In the genomic region with DNA sequence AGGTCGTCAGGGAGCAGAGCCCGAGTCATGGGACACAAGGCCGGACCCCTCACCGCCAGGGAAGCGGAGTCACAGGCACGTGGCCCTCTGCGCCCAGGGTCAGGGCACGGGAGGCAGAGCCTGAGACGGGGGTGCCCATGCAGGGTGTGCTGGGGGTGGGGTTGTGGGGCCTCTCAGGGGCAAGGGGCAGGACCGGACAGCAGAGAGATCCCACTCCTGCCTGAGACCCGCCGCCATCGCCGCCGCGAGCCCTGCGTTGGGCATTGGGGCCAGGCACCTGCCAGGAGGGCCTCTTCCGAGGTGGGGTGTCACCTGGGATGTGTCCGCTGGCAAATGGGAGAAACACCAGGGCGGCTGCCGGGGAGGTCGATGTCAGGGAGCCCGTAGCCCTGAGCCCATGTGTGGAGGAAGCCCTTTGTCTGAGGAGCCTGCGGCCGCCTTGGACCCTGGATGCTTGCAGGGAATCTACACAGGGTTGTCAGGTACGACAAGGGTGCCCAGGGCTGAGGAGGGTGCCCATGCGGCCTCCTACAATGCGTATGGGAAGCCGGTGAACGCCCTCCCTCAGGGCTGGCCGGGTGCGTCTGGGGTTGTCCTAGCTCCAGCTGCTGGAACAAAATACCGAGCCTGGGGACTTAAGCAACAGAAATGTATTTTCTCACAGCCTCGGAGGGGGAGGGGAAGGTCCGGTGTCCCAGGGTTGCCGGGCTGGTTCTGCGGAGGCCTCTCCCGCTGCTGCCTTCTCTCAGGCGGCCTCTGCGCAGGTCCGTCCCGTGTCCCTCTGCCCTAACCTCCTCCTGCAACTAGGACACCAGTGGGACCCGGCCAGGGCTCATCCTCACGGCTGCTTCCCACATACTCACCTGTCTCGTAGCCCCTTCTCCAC, we compare ENCODE assay signal across 19 cellular contexts. TPM values are rescaled to one million over a fixed set of nuclear protein-coding genes. Genes with fewer than 3 reads are reported as not detected.
A peak's percentile ranks its signal among the peaks of the same experiment; 100 is the strongest.
DNase-seq lines count a peak whose midpoint lies in the region; ATAC-seq and TF ChIP-seq lines count a peak whose summit lies in the region.
"Had no signal": no experiment of that assay in that cellular context is flagged by ENCODE, and none has a peak within 500 bp of the region (broad histone marks: within the 10 kb centered on the region; RNA-seq: fewer than 3 reads in every experiment).

No MANE protein-coding gene starts in this region.

- no peak overlapping the region for H3K4ac ChIP-seq in mesenchymal stem cell (ENCODE audit: low read depth in 1 of 2, low read length in 2 of 2)

- peak overlapping the region; percentile 56 for H3K27ac Mint-ChIP-seq in GM23338
- H3K27ac Mint-ChIP-seq: activated CD4-positive, alpha-beta T cell treated with anti-CD3 and anti-CD28 coated beads, Interleukin-2, amount 10 ng/mL, durations not matched to agents 7 days and 5 days had no signal

- H4K20me1 ChIP-seq in GM23338 (replicated peaks; ENCODE audit: insufficient read depth) = no peaks in the 10 kb centered on the region

- no peak overlapping the region for H4K91ac ChIP-seq in mesenchymal stem cell (ENCODE audit: low read length)

- H2BK120ac ChIP-seq in mesenchymal stem cell (ENCODE audit: low read depth, low read length) = no peak overlapping the region

- no peaks in the 10 kb centered on the region for H3K9me3 Mint-ChIP-seq in GM23338
- H3K9me3 Mint-ChIP-seq: activated CD4-positive, alpha-beta T cell treated with anti-CD3 and anti-CD28 coated beads, Interleukin-2, amount 10 ng/mL, durations not matched to agents 7 days and 5 days; activated naive CD4-positive, alpha-beta T cell treated with anti-CD3 and anti-CD28 coated beads, Interleukin-2, amount 50 U/mL, for 72 hours had no signal

- peak overlapping the region; percentile 72 for H2AK5ac ChIP-seq in mesenchymal stem cell (ENCODE audit: low read length, severe bottlenecking)

- peaks cover 11% of the 10 kb centered on the region for H3K4me1 Mint-ChIP-seq in GM23338

- H3K4me2 ChIP-seq in GM23338 = no peak overlapping the region
- no peak overlapping the region for H3K4me2 ChIP-seq in mesenchymal stem cell (ENCODE audit: low read length, poor library complexity, severe bottlenecking)

- no peak overlapping the region for H3K14ac ChIP-seq in mesenchymal stem cell (ENCODE audit: low read length in 2 of 2)

- no peak overlapping the region for H2BK5ac ChIP-seq in mesenchymal stem cell (ENCODE audit: low read depth, low read length, poor library complexity, severe bottlenecking)

- H4K8ac ChIP-seq in mesenchymal stem cell (ENCODE audit: low read length) = no peak overlapping the region

- peaks cover 5% of the 10 kb centered on the region; the same call in 1 of the 2 replicates for H3F3A ChIP-seq in GM23338 (replicated peaks; ENCODE audit: low read depth)

- H3K36me3 ChIP-seq in GM23338 (ENCODE audit: insufficient read depth) = no peaks in the 10 kb centered on the region
- no peaks in the 10 kb centered on the region for H3K36me3 ChIP-seq in duodenal mucosa (ENCODE audit: control insufficient read depth in 1 of 2, insufficient read depth in 2 of 2, low read length in 2 of 2)
- peaks cover 0 to 10% of the 10 kb centered on the region in 2 experiments for H3K36me3 ChIP-seq in mesenchymal stem cell (ENCODE audit: control insufficient read depth in 1 of 2, insufficient read depth in 2 of 2, low read depth in 1 of 2, low read length in 2 of 2)
- H3K36me3 ChIP-seq in gastrocnemius medialis = no peaks in the 10 kb centered on the region

- WGBS in mesenchymal stem cell = 91% methylated on average over 45 of the region's 45 CpGs

- no peak overlapping the region for H3K23ac ChIP-seq in mesenchymal stem cell (ENCODE audit: low read length in 2 of 2)

- no peaks in the 10 kb centered on the region for H3K9me2 ChIP-seq in GM23338 (ENCODE audit: insufficient read depth)

- TF ChIP-seq CTCF in GM23338 (conservative IDR thresholded peaks at IDR 0.05; ENCODE audit: low read depth in 2 of 2) = no peak
- TF ChIP-seq CTCF in gastrocnemius medialis (IDR thresholded peaks at IDR 0.05 in 4 of 5, conservative IDR thresholded peaks at IDR 0.05 in 1 of 5) = no peak

- H3K9ac ChIP-seq in duodenal mucosa (ENCODE audit: low read depth in 1 of 2, low read length in 2 of 2) = peak overlapping the region; percentile 59 to 77
- H3K9ac ChIP-seq in mesenchymal stem cell (ENCODE audit: low read length) = no peak overlapping the region

- H2BK12ac ChIP-seq in mesenchymal stem cell (ENCODE audit: low read length in 2 of 2) = no peak overlapping the region

- ATAC-seq in GM23338 (peak; percentile 3; the same call in 2 of the 3 replicates), gastrocnemius medialis (peak in 1 of 2 donors; percentile 27), HG03175 (IDR thresholded peaks at IDR 0.05; ENCODE audit: unreplicated experiment) (no peak), HG03439 (IDR thresholded peaks at IDR 0.05; ENCODE audit: unreplicated experiment) (no peak)
- ATAC-seq: activated naive CD4-positive, alpha-beta T cell treated with anti-CD3 and anti-CD28 coated beads, Interleukin-2, amount 50 U/mL, for 72 hours had no signal

- H2AFZ ChIP-seq in GM23338 = peak overlapping the region; percentile 23
- no peak overlapping the region for H2AFZ ChIP-seq in mesenchymal stem cell (ENCODE audit: low read depth, low read length)

- DNase-seq in GM23338 (ENCODE audit: low spot score) (no peak), mesenchymal stem cell (no peak), gastrocnemius medialis (peak in 1 of 2 donors; percentile 29), head of caudate nucleus (no peak), activated gamma-delta T cell treated with Interleukin-2 at 50 U/mL for 16 hours (no peak)
- DNase-seq: activated CD4-positive, alpha-beta T cell treated with anti-CD3 and anti-CD28 coated beads, Interleukin-2, amount 10 ng/mL, durations not matched to agents 7 days and 5 days; activated T-cell treated with anti-CD3 and anti-CD28 coated beads, Interleukin-2, amount 50 U/mL, for 1 hour; effector CD8-positive, alpha-beta T cell; NCI-H1436 treated with DMSO at 0.1 percent for 48 hours; NCI-H226; SHP77 treated with DMSO at 0.1 percent for 48 hours; stimulated activated CD4-positive, alpha-beta T cell treated with anti-CD3 and anti-CD28 coated beads, Interleukin-15, amount 100 ng/mL, for 24 hours; substantia nigra had no signal

- no peaks in the 10 kb centered on the region for H3K36me3 Mint-ChIP-seq in GM23338 (ENCODE audit: low read depth)
- H3K36me3 Mint-ChIP-seq: activated naive CD4-positive, alpha-beta T cell treated with anti-CD3 and anti-CD28 coated beads, Interleukin-2, amount 50 U/mL, for 72 hours had no signal

- H3K4me1 ChIP-seq in GM23338 (ENCODE audit: insufficient read depth) (no peaks in the 10 kb centered on the region), duodenal mucosa (ENCODE audit: control insufficient read depth in 1 of 2, insufficient read depth in 2 of 2, low read length in 2 of 2) (peaks cover 33 to 41% of the 10 kb centered on the region in 2 donors), mesenchymal stem cell (ENCODE audit: control insufficient read depth, insufficient read depth, low read depth, low read length) (peaks cover 68% of the 10 kb centered on the region), gastrocnemius medialis (no peaks in the 10 kb centered on the region)

- peaks cover 7% of the 10 kb centered on the region for H3K79me1 ChIP-seq in mesenchymal stem cell (replicated peaks; ENCODE audit: low read length, poor library complexity, severe bottlenecking)

- TF ChIP-seq POLR2A in gastrocnemius medialis (IDR thresholded peaks at IDR 0.05) = no peak

- intact Hi-C loops in gastrocnemius medialis (cut with DNase I; ENCODE audit: low total_unique reads) = loop anchor here (10.0 kb wide), 1 partner anchor 73 kb away; a partner anchor contains a TSS
- intact Hi-C loops in head of caudate nucleus (cut with DNase I) = no loop called here

- H3K27me3 Mint-ChIP-seq in GM23338 (ENCODE audit: insufficient read depth, low read depth, poor library complexity) = peaks cover 7% of the 10 kb centered on the region
- H3K27me3 Mint-ChIP-seq: activated CD4-positive, alpha-beta T cell treated with anti-CD3 and anti-CD28 coated beads, Interleukin-2, amount 10 ng/mL, durations not matched to agents 7 days and 5 days had no signal

- H3K4me3 ChIP-seq in GM23338 (no peak overlapping the region), duodenal mucosa (ENCODE audit: low read depth in 1 of 2, low read length in 2 of 2) (peak overlapping the region; percentile 55 to 65), mesenchymal stem cell (ENCODE audit: insufficient read depth in 1 of 2, low read depth in 1 of 2, low read length in 2 of 2) (peak overlapping the region in 1 of 2 experiments; percentile 16), gastrocnemius medialis (no peak overlapping the region)

- no peak overlapping the region for H3K4me3 Mint-ChIP-seq in GM23338
- H3K4me3 Mint-ChIP-seq: activated CD4-positive, alpha-beta T cell treated with anti-CD3 and anti-CD28 coated beads, Interleukin-2, amount 10 ng/mL, durations not matched to agents 7 days and 5 days had no signal

- H3K9me3 ChIP-seq in duodenal mucosa (ENCODE audit: control insufficient read depth in 1 of 2, low read length in 2 of 2) (no peaks in the 10 kb centered on the region), mesenchymal stem cell (ENCODE audit: control insufficient read depth, low read length) (no peaks in the 10 kb centered on the region), gastrocnemius medialis (no peaks in the 10 kb centered on the region)

- H3K27ac ChIP-seq in GM23338 (ENCODE audit: low read depth) (no peak overlapping the region), duodenal mucosa (ENCODE audit: low read depth, low read length) (peak overlapping the region; percentile 88), mesenchymal stem cell (ENCODE audit: low read length, poor library complexity, severe bottlenecking) (no peak overlapping the region), gastrocnemius medialis (peak overlapping the region; percentile 45 to 69 (median 68))

- H3K79me2 ChIP-seq in GM23338 (replicated peaks; ENCODE audit: insufficient read depth) = no peaks in the 10 kb centered on the region

- H3K18ac ChIP-seq in mesenchymal stem cell (ENCODE audit: low read depth in 1 of 2, low read length in 2 of 2) = no peak overlapping the region

- peaks cover under 1% of the 10 kb centered on the region; the same call in 1 of the 2 replicates for H3K27me3 ChIP-seq in GM23338 (ENCODE audit: insufficient read depth)
- H3K27me3 ChIP-seq in duodenal mucosa (ENCODE audit: control insufficient read depth in 1 of 2, insufficient read depth in 2 of 2, low read length in 2 of 2) = no peaks in the 10 kb centered on the region
- peaks cover 0 to 66% of the 10 kb centered on the region in 2 experiments for H3K27me3 ChIP-seq in mesenchymal stem cell (ENCODE audit: control insufficient read depth in 1 of 2, insufficient read depth in 1 of 2, low read length in 2 of 2)
- H3K27me3 ChIP-seq in gastrocnemius medialis = peaks cover under 1 to 13% (median 6%) of the 10 kb centered on the region in 3 donors

- peak overlapping the region; percentile 13 for H2BK15ac ChIP-seq in mesenchymal stem cell (ENCODE audit: low read depth, poor library complexity, severe bottlenecking)

- in situ Hi-C loops in gastrocnemius medialis (cut with MboI; ENCODE audit: low sequenced_read_pairs in 4 of 4) = loop anchor here in 1 of 4 donors (25.0 kb wide), 1 partner anchor 130 kb away; a partner anchor contains a TSS

RNA-seq across cellular contexts. Expression of a gene that starts 16.4 kb away (rescaled TPM):
- 21.3 and 21.5 TPM in 2 replicates for total RNA-seq in GM23338 (2014; rRNA removed; shearing (Covaris generic))
- polyA plus RNA-seq in GM23338 (2016; fragmentation: Nextera tagmentation; extraction: Ambion mirVana) = 9.6 and 9.9 TPM in 2 replicates
- 7.6 TPM for polyA plus RNA-seq in mesenchymal stem cell (2013, experiment 1 of 2)
- 7.7 TPM for polyA plus RNA-seq in mesenchymal stem cell (2013, experiment 2 of 2)
- total RNA-seq in gastrocnemius medialis = 1 to 10 TPM; 2.8 to 6.4 (median 5.3) TPM

RNA-seq across cellular contexts. Expression of a gene that starts 41.4 kb away (rescaled TPM):
- 0.45 TPM in 1 of 2 replicates, not detected in the other for total RNA-seq in GM23338 (2014; rRNA removed; shearing (Covaris generic))
- not detected in 2 replicates for polyA plus RNA-seq in GM23338 (2016; fragmentation: Nextera tagmentation; extraction: Ambion mirVana)
- not detected for polyA plus RNA-seq in mesenchymal stem cell (2013, experiment 1 of 2)
- polyA plus RNA-seq in mesenchymal stem cell (2013, experiment 2 of 2) = not detected
- under 1 TPM in 2 of 4 donors, not detected in 2; 0.13 to 0.16 TPM for total RNA-seq in gastrocnemius medialis
- total RNA-seq: activated naive CD4-positive, alpha-beta T cell treated with anti-CD3 and anti-CD28 coated beads, Interleukin-2, amount 50 U/mL, for 72 hours; LHCN-M2 had no signal

RNA-seq across cellular contexts. Expression of a gene that starts 58.2 kb away (rescaled TPM):
- not detected in 2 replicates for total RNA-seq in GM23338 (2014; rRNA removed; shearing (Covaris generic))
- not detected in 2 replicates for polyA plus RNA-seq in GM23338 (2016; fragmentation: Nextera tagmentation; extraction: Ambion mirVana)
- not detected for polyA plus RNA-seq in mesenchymal stem cell (2013, experiment 1 of 2)
- polyA plus RNA-seq in mesenchymal stem cell (2013, experiment 2 of 2) = not detected
- not detected for total RNA-seq in gastrocnemius medialis
- total RNA-seq: activated CD4-positive, alpha-beta T cell treated with anti-CD3 and anti-CD28 coated beads, Interleukin-2, amount 10 ng/mL, durations not matched to agents 7 days and 5 days; activated naive CD4-positive, alpha-beta T cell treated with anti-CD3 and anti-CD28 coated beads, Interleukin-2, amount 50 U/mL, for 72 hours; LHCN-M2; T-helper 2 cell treated with Interferon-gamma antibody and Interleukin-4, amounts not matched to agents 100 ng/mL and 5 ng/mL, for 36 hours had no signal

Comparison
In these comparisons a context has a peak if more than half of its experiments do, and no peak if none do; other contexts are left out.
1. H3K27ac ChIP-seq: peak in duodenal mucosa (single experiment) and gastrocnemius medialis (4 of 4); none in GM23338 (single experiment) and mesenchymal stem cell (single experiment).
2. H3K4me3 ChIP-seq: peak in duodenal mucosa (2 of 2); none in GM23338 (single experiment) and gastrocnemius medialis (0 of 4).